18 cellular contexts compared by ENCODE assay signal in the genomic region with DNA sequence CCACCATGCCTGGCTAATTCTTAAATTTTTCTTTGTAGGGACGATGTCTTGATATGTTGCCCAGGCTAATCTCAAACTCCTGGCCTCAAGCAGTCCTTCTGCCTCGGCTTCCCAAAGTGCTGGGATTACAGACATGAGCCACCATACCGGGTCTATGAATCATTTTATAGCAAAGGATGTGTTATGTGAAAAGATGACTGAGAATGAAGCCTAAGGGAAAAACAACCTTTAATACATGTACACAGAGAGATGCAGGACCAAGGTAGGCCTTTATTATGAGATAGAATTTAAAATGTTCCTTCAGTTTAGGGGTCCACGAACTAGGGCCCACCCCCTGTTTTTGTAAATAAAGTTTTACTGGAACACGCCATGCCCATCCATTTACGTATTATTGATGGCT.
"Had no signal": no experiment of that assay in that cellular context is flagged by ENCODE, and none has a peak within 500 bp of the region (broad histone marks: within the 10 kb centered on the region; RNA-seq: fewer than 3 reads in every experiment).

No MANE protein-coding gene starts in this region.

- H3K27ac ChIP-seq: esophagus squamous epithelium, sigmoid colon, thyroid gland, WERI-Rb-1 had no signal

- H3K27me3 ChIP-seq: esophagus squamous epithelium, sigmoid colon, thyroid gland had no signal

- H3K27me3 Mint-ChIP-seq: naive thymus-derived CD8-positive, alpha-beta T cell had no signal

- H3K27ac Mint-ChIP-seq: activated T-helper 1 cell treated with anti-CD3 and anti-CD28 coated beads, Interleukin-12 subunit alpha, Interleukin-12 subunit beta, Interleukin-2, Interleukin-4 antibody, amounts not matched to agents 30 ng/mL and 10 ng/mL and 1 ng/mL, durations not matched to agents 14 hours and 24 hours and 36 hours had no signal

- H3K36me3 ChIP-seq: thyroid gland, WERI-Rb-1 had no signal

- H3K9me3 ChIP-seq: esophagus squamous epithelium, sigmoid colon, thyroid gland had no signal

- H3K4me3 ChIP-seq: esophagus squamous epithelium, sigmoid colon, thyroid gland had no signal

- ATAC-seq: naive thymus-derived CD8-positive, alpha-beta T cell had no signal

- H3K4me3 Mint-ChIP-seq: activated T-helper 1 cell treated with anti-CD3 and anti-CD28 coated beads, Interleukin-12 subunit alpha, Interleukin-12 subunit beta, Interleukin-2, Interleukin-4 antibody, amounts not matched to agents 30 ng/mL and 10 ng/mL and 1 ng/mL, durations not matched to agents 14 hours and 24 hours and 36 hours had no signal

- H3K9me3 Mint-ChIP-seq: immature natural killer cell had no signal

- DNase-seq: activated CD4-positive, alpha-beta T cell treated with anti-CD3 and anti-CD28 coated beads for 1 hour; activated CD4-positive, alpha-beta T cell treated with anti-CD3 and anti-CD28 coated beads, Interleukin-2, amount 50 U/mL, for 4 hours; activated naive CD4-positive, alpha-beta T cell; aorta; cortex of kidney; effector CD4-positive, alpha-beta T cell; esophagus squamous epithelium; immature natural killer cell; mesenchymal stem cell; naive thymus-derived CD8-positive, alpha-beta T cell; sigmoid colon; stimulated activated CD4-positive, alpha-beta T cell treated with anti-CD3 and anti-CD28 coated beads, Interleukin-1b, Interleukin-23, amount 100 ng/mL, for 48 hours; stimulated activated CD8-positive, alpha-beta memory T cell treated with anti-CD3 and anti-CD28 coated beads, Interleukin-4, amount 100 ng/mL, for 48 hours; stimulated activated naive CD4-positive, alpha-beta T cell treated with Interleukin-2 at 50 U/mL for 16 hours; T-helper 2 cell; thyroid gland; WERI-Rb-1 had no signal
